Comparison of ENCODE assay signal across 1 cellular context in genomic region chr19:39405930-39406655, GRCh38.
A peak's percentile ranks its signal among the peaks of the same experiment; 100 is the strongest.
TF ChIP-seq lines count a peak whose summit lies in the region.

No MANE protein-coding gene starts in this region.

TF ChIP-seq in A549, 52 proteins besides CTCF, POLR2A, EP300 and RAD21 (continued from another document):
- TF ChIP-seq, protein P1, sequence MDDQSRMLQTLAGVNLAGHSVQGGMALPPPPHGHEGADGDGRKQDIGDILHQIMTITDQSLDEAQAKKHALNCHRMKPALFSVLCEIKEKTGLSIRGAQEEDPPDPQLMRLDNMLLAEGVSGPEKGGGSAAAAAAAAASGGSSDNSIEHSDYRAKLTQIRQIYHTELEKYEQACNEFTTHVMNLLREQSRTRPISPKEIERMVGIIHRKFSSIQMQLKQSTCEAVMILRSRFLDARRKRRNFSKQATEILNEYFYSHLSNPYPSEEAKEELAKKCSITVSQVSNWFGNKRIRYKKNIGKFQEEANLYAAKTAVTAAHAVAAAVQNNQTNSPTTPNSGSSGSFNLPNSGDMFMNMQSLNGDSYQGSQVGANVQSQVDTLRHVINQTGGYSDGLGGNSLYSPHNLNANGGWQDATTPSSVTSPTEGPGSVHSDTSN (IDR thresholded peaks at IDR 0.05) = no peak
- no peak for TF ChIP-seq BHLHE40 (IDR thresholded peaks at IDR 0.05; ENCODE audit: low read depth, low read length)
- TF ChIP-seq GATA3 (IDR thresholded peaks at IDR 0.05; ENCODE audit: borderline replicate concordance) = no peak
- no peak for TF ChIP-seq FOSB (CRISPR knock-in tag; IDR thresholded peaks at IDR 0.05)
- no peak for TF ChIP-seq FOSL2 (IDR thresholded peaks at IDR 0.05)
- 0 out of 2 replicates have a peak, but pooled peaks have one; percentile 42 for TF ChIP-seq FOSL2 (CRISPR knock-in tag; IDR thresholded peaks at IDR 0.05)
